Comparison of ENCODE assay signal across 19 cellular contexts in genomic region chr9:136433043-136433715, GRCh38. TPM values are rescaled to one million over a fixed set of nuclear protein-coding genes. Genes with fewer than 3 reads are reported as not detected.
DNase-seq lines count a peak whose midpoint lies in the region; ATAC-seq, FAIRE-seq and TF ChIP-seq lines count a peak whose summit lies in the region.
"Had no signal": no experiment of that assay in that cellular context is flagged by ENCODE, and none has a peak within 500 bp of the region (broad histone marks: within the 10 kb centered on the region; RNA-seq: fewer than 3 reads in every experiment).

No MANE protein-coding gene starts in this region.

- intact Hi-C loops in kidney (cut with DNase I), result no loop called here

- H3K4me1 ChIP-seq in GM23338 (ENCODE audit: insufficient read depth), result no peaks in the 10 kb centered on the region
- peaks cover 0 to 11% of the 10 kb centered on the region in 2 donors for H3K4me1 ChIP-seq in kidney (ENCODE audit: control insufficient read depth in 1 of 2, insufficient read depth in 1 of 2, low read depth in 1 of 2, low read length in 2 of 2)

- no peak overlapping the region for H2AFZ ChIP-seq in GM23338
- H2AFZ ChIP-seq: GM23248 had no signal

- H3K27ac Mint-ChIP-seq in GM23338 (no peak overlapping the region), type B pancreatic cell (no peak overlapping the region)
- no peak overlapping the region for H3K27ac Mint-ChIP-seq in activated naive CD4-positive, alpha-beta T cell treated with anti-CD3 and anti-CD28 coated beads, Interleukin-2, amount 50 U/mL, for 72 hours
- H3K27ac Mint-ChIP-seq: CD14-positive monocyte; CD4-positive, alpha-beta memory T cell had no signal

- H3K4me3 Mint-ChIP-seq in GM23338, result no peak overlapping the region
- H3K4me3 Mint-ChIP-seq in type B pancreatic cell, result no peak overlapping the region
- H3K4me3 Mint-ChIP-seq: CD14-positive monocyte; CD4-positive, alpha-beta memory T cell had no signal

- H3K36me3 ChIP-seq in GM23338 (ENCODE audit: insufficient read depth) (no peaks in the 10 kb centered on the region), kidney (ENCODE audit: control insufficient read depth in 1 of 2, insufficient read depth in 2 of 2, low read length in 2 of 2) (peaks cover 0 to 7% of the 10 kb centered on the region in 2 donors), WERI-Rb-1 (peaks cover 78% of the 10 kb centered on the region)

- no peak overlapping the region for H3K9ac ChIP-seq in kidney (ENCODE audit: low read length in 2 of 2)
- H3K9ac ChIP-seq: BLaER1, GM23248 had no signal

- H3K27me3 ChIP-seq in GM23338 (ENCODE audit: insufficient read depth), result no peaks in the 10 kb centered on the region
- H3K27me3 ChIP-seq in WERI-Rb-1 (ENCODE audit: insufficient read depth, low read depth, severe bottlenecking), result no peaks in the 10 kb centered on the region
- H3K27me3 ChIP-seq: BLaER1 had no signal

- H3K9me3 ChIP-seq in kidney (ENCODE audit: control insufficient read depth in 1 of 2, low read length in 2 of 2), result no peaks in the 10 kb centered on the region
- no peaks in the 10 kb centered on the region for H3K9me3 ChIP-seq in WERI-Rb-1 (ENCODE audit: severe bottlenecking)
- H3K9me3 ChIP-seq: BLaER1 had no signal

- H3K79me2 ChIP-seq in GM23338 (replicated peaks; ENCODE audit: insufficient read depth), result peaks cover 25% of the 10 kb centered on the region

- FAIRE-seq in kidney (lab: Jason Lieb, UNC), result no peak
- FAIRE-seq: GM12892, GM18507, H54 had no signal

- H3K27ac ChIP-seq in GM23338 (ENCODE audit: low read depth), result no peak overlapping the region
- peak overlapping the region; percentile 2; the same call in 1 of the 2 replicates for H3K27ac ChIP-seq in RWPE1
- no peak overlapping the region for H3K27ac ChIP-seq in kidney (ENCODE audit: low read depth in 2 of 2, low read length in 2 of 2)
- no peak overlapping the region for H3K27ac ChIP-seq in WERI-Rb-1
- H3K27ac ChIP-seq: BLaER1, GM23248 had no signal

- H3K27me3 Mint-ChIP-seq in GM23338 (ENCODE audit: insufficient read depth, low read depth, poor library complexity) (peaks cover 8% of the 10 kb centered on the region), type B pancreatic cell (no peaks in the 10 kb centered on the region)
- H3K27me3 Mint-ChIP-seq: CD4-positive, alpha-beta memory T cell had no signal

- no peaks in the 10 kb centered on the region for H3K9me2 ChIP-seq in GM23338 (ENCODE audit: insufficient read depth)

- DNase-seq in GM23338 (ENCODE audit: low spot score), result peak; percentile 13
- DNase-seq in RWPE1 (ENCODE audit: low spot score), result no peak
- peak; percentile 66 for DNase-seq in kidney
- peak; percentile 63 for DNase-seq in type B pancreatic cell (ENCODE audit: extremely low spot score, unreplicated experiment)
- no peak for DNase-seq in activated naive CD4-positive, alpha-beta T cell treated with anti-CD3 and anti-CD28 coated beads, Interleukin-2, amount 50 U/mL, for 72 hours (ENCODE audit: low spot score in 2 of 2)
- no peak for DNase-seq in WERI-Rb-1
- DNase-seq in SHP77 treated with DMSO at 0.1 percent for 48 hours (lab: John Stamatoyannopoulos, UW), result no peak
- DNase-seq: 8988T; CD4-positive, alpha-beta memory T cell; DMS153; DMS79; GDM1; GM23248; HCEC 1CT had no signal

- ATAC-seq in GM23338, result peak; percentile 16; the same call in 2 of the 3 replicates
- no peak for ATAC-seq in activated naive CD4-positive, alpha-beta T cell treated with anti-CD3 and anti-CD28 coated beads, Interleukin-2, amount 50 U/mL, for 72 hours

- TF ChIP-seq CTCF in GM23338 (conservative IDR thresholded peaks at IDR 0.05; ENCODE audit: low read depth in 2 of 2), result no peak
- no peak for TF ChIP-seq CTCF in RWPE1 (conservative IDR thresholded peaks at IDR 0.05; ENCODE audit: low read depth)
- TF ChIP-seq CTCF in kidney (IDR thresholded peaks at IDR 0.05; ENCODE audit: borderline replicate concordance, extremely low read depth, insufficient read depth), result no peak
- TF ChIP-seq CTCF in type B pancreatic cell (conservative IDR thresholded peaks at IDR 0.05), result no peak
- TF ChIP-seq CTCF in WERI-Rb-1 (IDR thresholded peaks at IDR 0.05; ENCODE audit: low read depth, low read length), result no peak

- CTCF ChIA-PET in RWPE1 (lab: Yijun Ruan, JAX), result no interaction called here

- H3K9me3 Mint-ChIP-seq in GM23338 (no peaks in the 10 kb centered on the region), type B pancreatic cell (no peaks in the 10 kb centered on the region)
- no peaks in the 10 kb centered on the region for H3K9me3 Mint-ChIP-seq in activated naive CD4-positive, alpha-beta T cell treated with anti-CD3 and anti-CD28 coated beads, Interleukin-2, amount 50 U/mL, for 72 hours
- H3K9me3 Mint-ChIP-seq: CD4-positive, alpha-beta memory T cell had no signal

- H3K36me3 Mint-ChIP-seq in GM23338 (ENCODE audit: low read depth), result peaks cover 3% of the 10 kb centered on the region
- H3K36me3 Mint-ChIP-seq in type B pancreatic cell, result peaks cover 3% of the 10 kb centered on the region
- no peaks in the 10 kb centered on the region for H3K36me3 Mint-ChIP-seq in activated naive CD4-positive, alpha-beta T cell treated with anti-CD3 and anti-CD28 coated beads, Interleukin-2, amount 50 U/mL, for 72 hours

- H3K4me1 Mint-ChIP-seq in GM23338 (peaks cover 16% of the 10 kb centered on the region), type B pancreatic cell (ENCODE audit: unreplicated experiment) (peaks cover 17% of the 10 kb centered on the region)

- POLR2A ChIA-PET in RWPE1 (lab: Yijun Ruan, JAX; ENCODE audit: low non-redundant PET), result no interaction called here

- peaks cover 14% of the 10 kb centered on the region; the same call in 1 of the 2 replicates for H4K20me1 ChIP-seq in GM23338 (replicated peaks; ENCODE audit: insufficient read depth)

- H3K4me2 ChIP-seq in GM23338, result no peak overlapping the region
- H3K4me2 ChIP-seq: BLaER1 had no signal

- H3K4me3 ChIP-seq in GM23338, result no peak overlapping the region
- H3K4me3 ChIP-seq in kidney (ENCODE audit: low read length in 2 of 2), result no peak overlapping the region
- H3K4me3 ChIP-seq in WERI-Rb-1 (ENCODE audit: low read depth, low read length), result no peak overlapping the region
- H3K4me3 ChIP-seq: BLaER1, GM23248 had no signal

- H3F3A ChIP-seq in GM23338 (replicated peaks; ENCODE audit: low read depth), result no peaks in the 10 kb centered on the region

TF ChIP-seq in GM23338, 12 proteins besides CTCF, POLR2A, EP300 and RAD21:
- no peak for TF ChIP-seq EZH2 (IDR thresholded peaks at IDR 0.05; ENCODE audit: low read depth, unreplicated experiment)

RNA-seq across cellular contexts. Expression of gene INPP5E, which starts 6.5 kb away (rescaled TPM):
- 10.9 and 13.4 TPM in 2 replicates for total RNA-seq in GM23338 (2014; rRNA removed; shearing (Covaris generic))
- polyA plus RNA-seq in GM23338 (2016; fragmentation: Nextera tagmentation; extraction: Ambion mirVana), result 5.8 TPM in 2 replicates
- 14.0 TPM for total RNA-seq in kidney
- 6.9 TPM for polyA plus RNA-seq in kidney (ENCODE audit: insufficient read depth, low read depth, low replicate concordance)
- 13.8 and 24.0 TPM in 2 replicates for total RNA-seq in type B pancreatic cell (ENCODE audit: low replicate concordance)
- total RNA-seq in activated naive CD4-positive, alpha-beta T cell treated with anti-CD3 and anti-CD28 coated beads, Interleukin-2, amount 50 U/mL, for 72 hours, result 10 to 100 TPM; 14.4 to 16.0 TPM

RNA-seq across cellular contexts. Expression of gene PMPCA, which starts 22.7 kb away (rescaled TPM):
- total RNA-seq in GM23338 (2014; rRNA removed; shearing (Covaris generic)), result 83.3 and 88.2 TPM in 2 replicates
- polyA plus RNA-seq in GM23338 (2016; fragmentation: Nextera tagmentation; extraction: Ambion mirVana), result 54.6 and 61.3 TPM in 2 replicates
- 45.6 TPM for total RNA-seq in kidney
- 50.1 TPM for polyA plus RNA-seq in kidney (ENCODE audit: insufficient read depth, low read depth, low replicate concordance)
- 68.1 and 72.1 TPM in 2 replicates for total RNA-seq in type B pancreatic cell (ENCODE audit: low replicate concordance)
- total RNA-seq in activated naive CD4-positive, alpha-beta T cell treated with anti-CD3 and anti-CD28 coated beads, Interleukin-2, amount 50 U/mL, for 72 hours, result 100 to 1,000 TPM in 1 of 2 donors, 10 to 100 TPM in 1; 94.1 to 110 TPM

RNA-seq across cellular contexts. Expression of gene ENTR1, which starts 22.8 kb away (rescaled TPM):
- 79.7 and 91.9 TPM in 2 replicates for total RNA-seq in GM23338 (2014; rRNA removed; shearing (Covaris generic))
- polyA plus RNA-seq in GM23338 (2016; fragmentation: Nextera tagmentation; extraction: Ambion mirVana) (25.6 and 29.9 TPM in 2 replicates), kidney (ENCODE audit: insufficient read depth, low read depth, low replicate concordance) (25.9 TPM)
- total RNA-seq in kidney (36.2 TPM), type B pancreatic cell (ENCODE audit: low replicate concordance) (49.4 and 77.9 TPM in 2 replicates)
- total RNA-seq in activated naive CD4-positive, alpha-beta T cell treated with anti-CD3 and anti-CD28 coated beads, Interleukin-2, amount 50 U/mL, for 72 hours, result 10 to 100 TPM; 52.2 to 75.4 TPM

RNA-seq across cellular contexts. Expression of gene SNAPC4, which starts 33.2 kb away (rescaled TPM):
- total RNA-seq in GM23338 (2014; rRNA removed; shearing (Covaris generic)), result 20.4 and 22.7 TPM in 2 replicates
- polyA plus RNA-seq in GM23338 (2016; fragmentation: Nextera tagmentation; extraction: Ambion mirVana) (8.8 and 10.2 TPM in 2 replicates), kidney (ENCODE audit: insufficient read depth, low read depth, low replicate concordance) (3.2 TPM)
- total RNA-seq in kidney (11.0 TPM), type B pancreatic cell (ENCODE audit: low replicate concordance) (14.4 and 15.7 TPM in 2 replicates)
- 10 to 100 TPM; 12.5 to 16.7 TPM for total RNA-seq in activated naive CD4-positive, alpha-beta T cell treated with anti-CD3 and anti-CD28 coated beads, Interleukin-2, amount 50 U/mL, for 72 hours

RNA-seq across cellular contexts. Expression of gene SEC16A, which starts 49.7 kb away (rescaled TPM):
- 54.3 and 59.2 TPM in 2 replicates for total RNA-seq in GM23338 (2014; rRNA removed; shearing (Covaris generic))
- 34.0 and 35.7 TPM in 2 replicates for polyA plus RNA-seq in GM23338 (2016; fragmentation: Nextera tagmentation; extraction: Ambion mirVana)
- 67.1 TPM for total RNA-seq in kidney
- polyA plus RNA-seq in kidney (ENCODE audit: insufficient read depth, low read depth, low replicate concordance), result 37.0 TPM
- total RNA-seq in type B pancreatic cell (ENCODE audit: low replicate concordance), result 74.6 and 95.0 TPM in 2 replicates
- 10 to 100 TPM; 56.6 to 79.5 TPM for total RNA-seq in activated naive CD4-positive, alpha-beta T cell treated with anti-CD3 and anti-CD28 coated beads, Interleukin-2, amount 50 U/mL, for 72 hours

Comparison
In these comparisons a context has a peak if more than half of its experiments do, and no peak if none do; other contexts are left out.
1. DNase-seq: peak in GM23338 (single experiment), kidney (single experiment) and type B pancreatic cell (single experiment); none in RWPE1 (single experiment), activated naive CD4-positive, alpha-beta T cell treated with anti-CD3 and anti-CD28 coated beads, Interleukin-2, amount 50 U/mL, for 72 hours (0 of 2), WERI-Rb-1 (single experiment) and SHP77 treated with DMSO at 0.1 percent for 48 hours (single experiment).